1 cellular context compared by ENCODE assay signal in the genomic region with DNA sequence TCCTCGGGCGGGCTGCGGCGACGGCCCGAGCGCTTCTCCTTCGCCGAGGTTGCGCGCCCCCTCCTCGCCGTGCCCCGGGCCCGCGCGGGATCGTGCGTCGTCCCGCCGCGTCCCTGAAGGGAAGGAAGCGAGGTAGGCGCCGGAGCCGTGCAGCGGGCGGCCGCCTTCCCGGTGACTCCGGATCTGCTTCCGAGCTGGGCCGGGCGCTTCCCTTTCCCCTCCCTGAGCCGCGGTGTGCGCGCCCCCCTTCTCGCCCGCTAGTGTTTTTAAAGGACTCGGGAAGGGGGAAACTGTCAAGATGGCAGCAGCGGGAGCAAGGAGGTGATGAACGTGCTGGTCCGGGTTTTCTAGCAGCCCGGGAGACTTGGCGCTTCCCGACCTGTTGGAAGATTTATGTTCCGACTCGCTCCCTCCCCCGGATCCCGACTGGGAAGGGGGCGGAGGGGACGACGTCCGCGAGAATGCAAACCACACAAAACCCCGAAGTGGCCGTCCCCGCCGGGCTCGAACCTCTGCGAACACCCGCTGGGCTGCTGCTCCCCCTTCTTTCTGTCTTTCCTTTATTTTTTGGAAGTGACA.
TF ChIP-seq lines count a peak whose summit lies in the region.

No MANE protein-coding gene starts in this region.

TF ChIP-seq in K562, 482 proteins besides CTCF, POLR2A, EP300 and RAD21 (continued from another document and continues in another):
- TF ChIP-seq, protein P1, sequence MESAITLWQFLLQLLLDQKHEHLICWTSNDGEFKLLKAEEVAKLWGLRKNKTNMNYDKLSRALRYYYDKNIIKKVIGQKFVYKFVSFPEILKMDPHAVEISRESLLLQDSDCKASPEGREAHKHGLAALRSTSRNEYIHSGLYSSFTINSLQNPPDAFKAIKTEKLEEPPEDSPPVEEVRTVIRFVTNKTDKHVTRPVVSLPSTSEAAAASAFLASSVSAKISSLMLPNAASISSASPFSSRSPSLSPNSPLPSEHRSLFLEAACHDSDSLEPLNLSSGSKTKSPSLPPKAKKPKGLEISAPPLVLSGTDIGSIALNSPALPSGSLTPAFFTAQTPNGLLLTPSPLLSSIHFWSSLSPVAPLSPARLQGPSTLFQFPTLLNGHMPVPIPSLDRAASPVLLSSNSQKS (CRISPR knock-in tag; IDR thresholded peaks at IDR 0.05): 0 out of 2 replicates have a peak, but pooled peaks have one; percentile 39
- TF ChIP-seq, protein P2, sequence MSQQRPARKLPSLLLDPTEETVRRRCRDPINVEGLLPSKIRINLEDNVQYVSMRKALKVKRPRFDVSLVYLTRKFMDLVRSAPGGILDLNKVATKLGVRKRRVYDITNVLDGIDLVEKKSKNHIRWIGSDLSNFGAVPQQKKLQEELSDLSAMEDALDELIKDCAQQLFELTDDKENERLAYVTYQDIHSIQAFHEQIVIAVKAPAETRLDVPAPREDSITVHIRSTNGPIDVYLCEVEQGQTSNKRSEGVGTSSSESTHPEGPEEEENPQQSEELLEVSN (IDR thresholded peaks at IDR 0.05; ENCODE audit: borderline replicate concordance in 1 of 2, extremely low read depth in 1 of 2, insufficient read depth in 1 of 2, insufficient read length in 1 of 2, low read depth in 1 of 2, low read length in 1 of 2, poor library complexity in 1 of 2, severe bottlenecking in 1 of 2): peak in 1 of 2 experiments; percentile 75
- TF ChIP-seq BRCA1 (IDR thresholded peaks at IDR 0.05) (no peak), BRCA1 (CRISPR knock-in tag; IDR thresholded peaks at IDR 0.05) (0 out of 2 replicates have a peak, but pooled peaks have one; percentile 66), ATF7 (IDR thresholded peaks at IDR 0.05) (peak; percentile 60), ZNF347 (CRISPR knock-in tag; IDR thresholded peaks at IDR 0.05; ENCODE audit: low read depth) (no peak), RB1 (IDR thresholded peaks at IDR 0.05; ENCODE audit: low read depth) (peak; percentile 50; the same call in 1 of the 2 replicates), ZNF197 (CRISPR knock-in tag; IDR thresholded peaks at IDR 0.05; ENCODE audit: low read depth) (peak; percentile 30; the same call in 1 of the 2 replicates), GABPA (tag; conservative IDR thresholded peaks at IDR 0.05; ENCODE audit: low read depth) (no peak; the same call in 1 of the 2 replicates), ZC3H4 (CRISPR knock-in tag; IDR thresholded peaks at IDR 0.05; ENCODE audit: borderline replicate concordance) (peak; percentile 96), CHD1 (IDR thresholded peaks at IDR 0.05; ENCODE audit: low read length) (peak; percentile 6), CXXC5 (CRISPR knock-in tag; IDR thresholded peaks at IDR 0.05) (peak; percentile 43; the same call in 1 of the 2 replicates), PRPF4 (IDR thresholded peaks at IDR 0.05; ENCODE audit: insufficient read depth, low read depth, low read length, poor library complexity, severe bottlenecking) (no peak), ATF1 (CRISPR knock-in tag; IDR thresholded peaks at IDR 0.05) (no peak), ATF1 (tag; IDR thresholded peaks at IDR 0.05) (peak; percentile 52), YY1 (IDR thresholded peaks at IDR 0.05; ENCODE audit: borderline replicate concordance in 1 of 3, control insufficient read depth in 1 of 3, extremely low read depth in 1 of 3, insufficient read depth in 3 of 3, insufficient read length in 1 of 3, insufficient replicate concordance in 2 of 3, low read depth in 1 of 3, low read length in 2 of 3) (peak; percentile 6 to 81 (median 46)), RBM22 (IDR thresholded peaks at IDR 0.05; ENCODE audit: low read depth, low read length, poor library complexity, severe bottlenecking) (peak; percentile 83), FOXK1 (CRISPR knock-in tag; IDR thresholded peaks at IDR 0.05; ENCODE audit: borderline replicate concordance) (peak; percentile 89; the same call in 1 of the 2 replicates), RBFOX2 (IDR thresholded peaks at IDR 0.05; ENCODE audit: low read depth, low read length) (peak; percentile 79), RBM14 (IDR thresholded peaks at IDR 0.05; ENCODE audit: borderline replicate concordance, insufficient read depth, low read depth, low read length) (peak; percentile 74; the same call in 1 of the 2 replicates), MCM3 (IDR thresholded peaks at IDR 0.05) (no peak), GATAD2B (IDR thresholded peaks at IDR 0.05; ENCODE audit: borderline replicate concordance) (no peak), ZNF174 (CRISPR knock-in tag; IDR thresholded peaks at IDR 0.05) (no peak), NONO (IDR thresholded peaks at IDR 0.05; ENCODE audit: low read depth in 2 of 2, low read length in 1 of 2) (peak; percentile 14 to 65; a peak in 1 of 4 replicates), PHF8 (IDR thresholded peaks at IDR 0.05; ENCODE audit: borderline replicate concordance, low read length) (peak; percentile 57; the same call in 1 of the 2 replicates), FOSL1 (tag; conservative IDR thresholded peaks at IDR 0.05) (0 out of 2 replicates have a peak, but pooled peaks have one; percentile 28), SRSF3 (IDR thresholded peaks at IDR 0.05; ENCODE audit: insufficient read depth, low read length) (no peak), ETV1 (tag; conservative IDR thresholded peaks at IDR 0.05; ENCODE audit: low read depth) (peak; percentile 61), CREM (IDR thresholded peaks at IDR 0.05; ENCODE audit: low read depth) (no peak), C11orf30 (IDR thresholded peaks at IDR 0.05; ENCODE audit: low read depth) (no peak)
- TF ChIP-seq, protein P3, sequence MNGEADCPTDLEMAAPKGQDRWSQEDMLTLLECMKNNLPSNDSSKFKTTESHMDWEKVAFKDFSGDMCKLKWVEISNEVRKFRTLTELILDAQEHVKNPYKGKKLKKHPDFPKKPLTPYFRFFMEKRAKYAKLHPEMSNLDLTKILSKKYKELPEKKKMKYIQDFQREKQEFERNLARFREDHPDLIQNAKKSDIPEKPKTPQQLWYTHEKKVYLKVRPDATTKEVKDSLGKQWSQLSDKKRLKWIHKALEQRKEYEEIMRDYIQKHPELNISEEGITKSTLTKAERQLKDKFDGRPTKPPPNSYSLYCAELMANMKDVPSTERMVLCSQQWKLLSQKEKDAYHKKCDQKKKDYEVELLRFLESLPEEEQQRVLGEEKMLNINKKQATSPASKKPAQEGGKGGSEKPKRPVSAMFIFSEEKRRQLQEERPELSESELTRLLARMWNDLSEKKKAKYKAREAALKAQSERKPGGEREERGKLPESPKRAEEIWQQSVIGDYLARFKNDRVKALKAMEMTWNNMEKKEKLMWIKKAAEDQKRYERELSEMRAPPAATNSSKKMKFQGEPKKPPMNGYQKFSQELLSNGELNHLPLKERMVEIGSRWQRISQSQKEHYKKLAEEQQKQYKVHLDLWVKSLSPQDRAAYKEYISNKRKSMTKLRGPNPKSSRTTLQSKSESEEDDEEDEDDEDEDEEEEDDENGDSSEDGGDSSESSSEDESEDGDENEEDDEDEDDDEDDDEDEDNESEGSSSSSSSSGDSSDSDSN (IDR thresholded peaks at IDR 0.05; ENCODE audit: borderline replicate concordance in 1 of 2, low read depth in 2 of 2, low read length in 2 of 2): peak in 1 of 2 experiments; percentile 27; a peak in 1 of 4 replicates
- TF ChIP-seq, protein P4, sequence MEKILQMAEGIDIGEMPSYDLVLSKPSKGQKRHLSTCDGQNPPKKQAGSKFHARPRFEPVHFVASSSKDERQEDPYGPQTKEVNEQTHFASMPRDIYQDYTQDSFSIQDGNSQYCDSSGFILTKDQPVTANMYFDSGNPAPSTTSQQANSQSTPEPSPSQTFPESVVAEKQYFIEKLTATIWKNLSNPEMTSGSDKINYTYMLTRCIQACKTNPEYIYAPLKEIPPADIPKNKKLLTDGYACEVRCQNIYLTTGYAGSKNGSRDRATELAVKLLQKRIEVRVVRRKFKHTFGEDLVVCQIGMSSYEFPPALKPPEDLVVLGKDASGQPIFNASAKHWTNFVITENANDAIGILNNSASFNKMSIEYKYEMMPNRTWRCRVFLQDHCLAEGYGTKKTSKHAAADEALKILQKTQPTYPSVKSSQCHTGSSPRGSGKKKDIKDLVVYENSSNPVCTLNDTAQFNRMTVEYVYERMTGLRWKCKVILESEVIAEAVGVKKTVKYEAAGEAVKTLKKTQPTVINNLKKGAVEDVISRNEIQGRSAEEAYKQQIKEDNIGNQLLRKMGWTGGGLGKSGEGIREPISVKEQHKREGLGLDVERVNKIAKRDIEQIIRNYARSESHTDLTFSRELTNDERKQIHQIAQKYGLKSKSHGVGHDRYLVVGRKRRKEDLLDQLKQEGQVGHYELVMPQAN (IDR thresholded peaks at IDR 0.05; ENCODE audit: borderline replicate concordance): peak; percentile 44; the same call in 1 of the 2 replicates
- TF ChIP-seq, protein P5, sequence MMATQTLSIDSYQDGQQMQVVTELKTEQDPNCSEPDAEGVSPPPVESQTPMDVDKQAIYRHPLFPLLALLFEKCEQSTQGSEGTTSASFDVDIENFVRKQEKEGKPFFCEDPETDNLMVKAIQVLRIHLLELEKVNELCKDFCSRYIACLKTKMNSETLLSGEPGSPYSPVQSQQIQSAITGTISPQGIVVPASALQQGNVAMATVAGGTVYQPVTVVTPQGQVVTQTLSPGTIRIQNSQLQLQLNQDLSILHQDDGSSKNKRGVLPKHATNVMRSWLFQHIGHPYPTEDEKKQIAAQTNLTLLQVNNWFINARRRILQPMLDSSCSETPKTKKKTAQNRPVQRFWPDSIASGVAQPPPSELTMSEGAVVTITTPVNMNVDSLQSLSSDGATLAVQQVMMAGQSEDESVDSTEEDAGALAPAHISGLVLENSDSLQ (IDR thresholded peaks at IDR 0.05): peak; percentile 90
- TF ChIP-seq, protein P6, sequence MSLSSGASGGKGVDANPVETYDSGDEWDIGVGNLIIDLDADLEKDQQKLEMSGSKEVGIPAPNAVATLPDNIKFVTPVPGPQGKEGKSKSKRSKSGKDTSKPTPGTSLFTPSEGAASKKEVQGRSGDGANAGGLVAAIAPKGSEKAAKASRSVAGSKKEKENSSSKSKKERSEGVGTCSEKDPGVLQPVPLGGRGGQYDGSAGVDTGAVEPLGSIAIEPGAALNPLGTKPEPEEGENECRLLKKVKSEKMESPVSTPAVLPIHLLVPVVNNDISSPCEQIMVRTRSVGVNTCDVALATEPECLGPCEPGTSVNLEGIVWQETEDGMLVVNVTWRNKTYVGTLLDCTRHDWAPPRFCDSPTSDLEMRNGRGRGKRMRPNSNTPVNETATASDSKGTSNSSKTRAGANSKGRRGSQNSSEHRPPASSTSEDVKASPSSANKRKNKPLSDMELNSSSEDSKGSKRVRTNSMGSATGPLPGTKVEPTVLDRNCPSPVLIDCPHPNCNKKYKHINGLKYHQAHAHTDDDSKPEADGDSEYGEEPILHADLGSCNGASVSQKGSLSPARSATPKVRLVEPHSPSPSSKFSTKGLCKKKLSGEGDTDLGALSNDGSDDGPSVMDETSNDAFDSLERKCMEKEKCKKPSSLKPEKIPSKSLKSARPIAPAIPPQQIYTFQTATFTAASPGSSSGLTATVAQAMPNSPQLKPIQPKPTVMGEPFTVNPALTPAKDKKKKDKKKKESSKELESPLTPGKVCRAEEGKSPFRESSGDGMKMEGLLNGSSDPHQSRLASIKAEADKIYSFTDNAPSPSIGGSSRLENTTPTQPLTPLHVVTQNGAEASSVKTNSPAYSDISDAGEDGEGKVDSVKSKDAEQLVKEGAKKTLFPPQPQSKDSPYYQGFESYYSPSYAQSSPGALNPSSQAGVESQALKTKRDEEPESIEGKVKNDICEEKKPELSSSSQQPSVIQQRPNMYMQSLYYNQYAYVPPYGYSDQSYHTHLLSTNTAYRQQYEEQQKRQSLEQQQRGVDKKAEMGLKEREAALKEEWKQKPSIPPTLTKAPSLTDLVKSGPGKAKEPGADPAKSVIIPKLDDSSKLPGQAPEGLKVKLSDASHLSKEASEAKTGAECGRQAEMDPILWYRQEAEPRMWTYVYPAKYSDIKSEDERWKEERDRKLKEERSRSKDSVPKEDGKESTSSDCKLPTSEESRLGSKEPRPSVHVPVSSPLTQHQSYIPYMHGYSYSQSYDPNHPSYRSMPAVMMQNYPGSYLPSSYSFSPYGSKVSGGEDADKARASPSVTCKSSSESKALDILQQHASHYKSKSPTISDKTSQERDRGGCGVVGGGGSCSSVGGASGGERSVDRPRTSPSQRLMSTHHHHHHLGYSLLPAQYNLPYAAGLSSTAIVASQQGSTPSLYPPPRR (CRISPR knock-in tag; IDR thresholded peaks at IDR 0.05; ENCODE audit: borderline replicate concordance): 0 out of 2 replicates have a peak, but pooled peaks have one; percentile 35
- TF ChIP-seq, protein P7, sequence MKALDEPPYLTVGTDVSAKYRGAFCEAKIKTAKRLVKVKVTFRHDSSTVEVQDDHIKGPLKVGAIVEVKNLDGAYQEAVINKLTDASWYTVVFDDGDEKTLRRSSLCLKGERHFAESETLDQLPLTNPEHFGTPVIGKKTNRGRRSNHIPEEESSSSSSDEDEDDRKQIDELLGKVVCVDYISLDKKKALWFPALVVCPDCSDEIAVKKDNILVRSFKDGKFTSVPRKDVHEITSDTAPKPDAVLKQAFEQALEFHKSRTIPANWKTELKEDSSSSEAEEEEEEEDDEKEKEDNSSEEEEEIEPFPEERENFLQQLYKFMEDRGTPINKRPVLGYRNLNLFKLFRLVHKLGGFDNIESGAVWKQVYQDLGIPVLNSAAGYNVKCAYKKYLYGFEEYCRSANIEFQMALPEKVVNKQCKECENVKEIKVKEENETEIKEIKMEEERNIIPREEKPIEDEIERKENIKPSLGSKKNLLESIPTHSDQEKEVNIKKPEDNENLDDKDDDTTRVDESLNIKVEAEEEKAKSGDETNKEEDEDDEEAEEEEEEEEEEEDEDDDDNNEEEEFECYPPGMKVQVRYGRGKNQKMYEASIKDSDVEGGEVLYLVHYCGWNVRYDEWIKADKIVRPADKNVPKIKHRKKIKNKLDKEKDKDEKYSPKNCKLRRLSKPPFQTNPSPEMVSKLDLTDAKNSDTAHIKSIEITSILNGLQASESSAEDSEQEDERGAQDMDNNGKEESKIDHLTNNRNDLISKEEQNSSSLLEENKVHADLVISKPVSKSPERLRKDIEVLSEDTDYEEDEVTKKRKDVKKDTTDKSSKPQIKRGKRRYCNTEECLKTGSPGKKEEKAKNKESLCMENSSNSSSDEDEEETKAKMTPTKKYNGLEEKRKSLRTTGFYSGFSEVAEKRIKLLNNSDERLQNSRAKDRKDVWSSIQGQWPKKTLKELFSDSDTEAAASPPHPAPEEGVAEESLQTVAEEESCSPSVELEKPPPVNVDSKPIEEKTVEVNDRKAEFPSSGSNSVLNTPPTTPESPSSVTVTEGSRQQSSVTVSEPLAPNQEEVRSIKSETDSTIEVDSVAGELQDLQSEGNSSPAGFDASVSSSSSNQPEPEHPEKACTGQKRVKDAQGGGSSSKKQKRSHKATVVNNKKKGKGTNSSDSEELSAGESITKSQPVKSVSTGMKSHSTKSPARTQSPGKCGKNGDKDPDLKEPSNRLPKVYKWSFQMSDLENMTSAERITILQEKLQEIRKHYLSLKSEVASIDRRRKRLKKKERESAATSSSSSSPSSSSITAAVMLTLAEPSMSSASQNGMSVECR (CRISPR knock-in tag; IDR thresholded peaks at IDR 0.05): peak; percentile 35; the same call in 1 of the 2 replicates
- TF ChIP-seq, protein P8, sequence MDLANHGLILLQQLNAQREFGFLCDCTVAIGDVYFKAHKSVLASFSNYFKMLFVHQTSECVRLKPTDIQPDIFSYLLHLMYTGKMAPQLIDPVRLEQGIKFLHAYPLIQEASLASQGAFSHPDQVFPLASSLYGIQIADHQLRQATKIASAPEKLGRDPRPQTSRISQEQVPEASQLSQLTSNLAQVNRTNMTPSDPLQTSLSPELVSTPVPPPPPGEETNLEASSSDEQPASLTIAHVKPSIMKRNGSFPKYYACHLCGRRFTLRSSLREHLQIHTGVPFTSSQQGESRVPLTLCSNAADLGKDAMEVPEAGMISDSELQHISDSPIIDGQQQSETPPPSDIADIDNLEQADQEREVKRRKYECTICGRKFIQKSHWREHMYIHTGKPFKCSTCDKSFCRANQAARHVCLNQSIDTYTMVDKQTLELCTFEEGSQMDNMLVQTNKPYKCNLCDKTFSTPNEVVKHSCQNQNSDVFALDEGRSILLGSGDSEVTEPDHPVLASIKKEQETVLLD (IDR thresholded peaks at IDR 0.05): no peak
